Comparison of ENCODE assay signal across 24 cellular contexts in genomic region chr20:1062334-1063015, GRCh38. TPM values are rescaled to one million over a fixed set of nuclear protein-coding genes. Genes with fewer than 3 reads are reported as not detected.
DNase-seq lines count a peak whose midpoint lies in the region; ATAC-seq and TF ChIP-seq lines count a peak whose summit lies in the region.
"Had no signal": no experiment of that assay in that cellular context is flagged by ENCODE, and none has a peak within 500 bp of the region (broad histone marks: within the 10 kb centered on the region; RNA-seq: fewer than 3 reads in every experiment).

No MANE protein-coding gene starts in this region.

- no peak overlapping the region for H3K27ac Mint-ChIP-seq in GM23338
- H3K27ac Mint-ChIP-seq in endothelial cell (ENCODE audit: unreplicated experiment) = no peak overlapping the region
- H3K27ac Mint-ChIP-seq: activated CD4-positive, alpha-beta memory T cell treated with anti-CD3 and anti-CD28 coated beads, Interleukin-2, amount 10 ng/mL, durations not matched to agents 7 days and 5 days; activated naive CD8-positive, alpha-beta T cell treated with anti-CD3 and anti-CD28 coated beads, Interleukin-2, amount 10 ng/mL, durations not matched to agents 7 days and 5 days had no signal

- H3F3A ChIP-seq in GM23338 (replicated peaks; ENCODE audit: low read depth) = no peaks in the 10 kb centered on the region

- peak overlapping the region; percentile 43; the same call in 1 of the 2 replicates for H3K4me2 ChIP-seq in GM23338
- H3K4me2 ChIP-seq: BLaER1, PC-9 had no signal

- no peaks in the 10 kb centered on the region for H3K9me2 ChIP-seq in GM23338 (ENCODE audit: insufficient read depth)

- ATAC-seq in GM23338 (peak; percentile 53), HG03196 (IDR thresholded peaks at IDR 0.05; ENCODE audit: unreplicated experiment) (no peak)
- ATAC-seq: heart left ventricle had no signal

- H3K27ac ChIP-seq in GM23338 (ENCODE audit: low read depth) (no peak overlapping the region), prostate gland (no peak overlapping the region)
- H3K27ac ChIP-seq: BLaER1, heart left ventricle, parathyroid adenoma, PC-9, sigmoid colon, upper lobe of left lung had no signal

- peaks cover 7% of the 10 kb centered on the region; the same call in 2 of the 3 replicates for H3K4me1 Mint-ChIP-seq in GM23338
- H3K4me1 Mint-ChIP-seq in endothelial cell (ENCODE audit: unreplicated experiment) = no peaks in the 10 kb centered on the region
- H3K4me1 Mint-ChIP-seq: activated CD4-positive, alpha-beta memory T cell treated with anti-CD3 and anti-CD28 coated beads, Interleukin-2, amount 10 ng/mL, durations not matched to agents 7 days and 5 days; activated naive CD8-positive, alpha-beta T cell treated with anti-CD3 and anti-CD28 coated beads, Interleukin-2, amount 10 ng/mL, durations not matched to agents 7 days and 5 days had no signal

- intact Hi-C loops in prostate gland (cut with DNase I) = no loop called here

- no peak for TF ChIP-seq CTCF in GM23338 (conservative IDR thresholded peaks at IDR 0.05; ENCODE audit: low read depth in 2 of 2)
- TF ChIP-seq CTCF in prostate gland (IDR thresholded peaks at IDR 0.05) = no peak
- no peak for TF ChIP-seq CTCF in endothelial cell (IDR thresholded peaks at IDR 0.05; ENCODE audit: unreplicated experiment)

- TF ChIP-seq POLR2A in prostate gland (IDR thresholded peaks at IDR 0.05) = no peak

- no peaks in the 10 kb centered on the region for H3K9me3 ChIP-seq in prostate gland

- no peaks in the 10 kb centered on the region for H3K4me1 ChIP-seq in GM23338 (ENCODE audit: insufficient read depth)
- no peaks in the 10 kb centered on the region for H3K4me1 ChIP-seq in prostate gland (replicated peaks)
- H3K4me1 ChIP-seq: BLaER1, parathyroid adenoma, sigmoid colon, upper lobe of left lung had no signal

- no peaks in the 10 kb centered on the region for H3K79me2 ChIP-seq in GM23338 (replicated peaks; ENCODE audit: insufficient read depth)
- H3K79me2 ChIP-seq: parathyroid adenoma had no signal

- H4K20me1 ChIP-seq in GM23338 (replicated peaks; ENCODE audit: insufficient read depth) = no peaks in the 10 kb centered on the region
- H4K20me1 ChIP-seq: BLaER1 had no signal

- 43% methylated on average over 6 of the region's 6 CpGs for WGBS in prostate gland

- H3K36me3 Mint-ChIP-seq in GM23338 (ENCODE audit: low read depth) (no peaks in the 10 kb centered on the region), endothelial cell (ENCODE audit: low read depth, unreplicated experiment) (no peaks in the 10 kb centered on the region)
- H3K36me3 Mint-ChIP-seq: activated naive CD8-positive, alpha-beta T cell treated with anti-CD3 and anti-CD28 coated beads, Interleukin-2, amount 10 ng/mL, durations not matched to agents 7 days and 5 days had no signal

- H3K27me3 ChIP-seq in GM23338 (ENCODE audit: insufficient read depth) (no peaks in the 10 kb centered on the region), prostate gland (replicated peaks; ENCODE audit: insufficient read depth) (no peaks in the 10 kb centered on the region)
- H3K27me3 ChIP-seq: BLaER1, sigmoid colon, upper lobe of left lung had no signal

- peak; percentile 18 for DNase-seq in GM23338 (ENCODE audit: low spot score)
- DNase-seq in NCI-H69 (lab: John Stamatoyannopoulos, UW) = peak; percentile 28
- peak; percentile 10 for DNase-seq in globus pallidus (ENCODE audit: low spot score)
- DNase-seq in prostate gland (ENCODE audit: low spot score) = peak; percentile 15
- DNase-seq in HCEC 1CT = no peak
- DNase-seq in endothelial cell (ENCODE audit: low spot score) = no peak
- no peak for DNase-seq in cerebellar nuclear complex (lab: John Stamatoyannopoulos, UW)
- DNase-seq: activated CD4-positive, alpha-beta memory T cell treated with anti-CD3 and anti-CD28 coated beads, Interleukin-2, amount 10 ng/mL, durations not matched to agents 7 days and 5 days; activated effector memory CD4-positive, alpha-beta T cell treated with anti-CD3 and anti-CD28 coated beads, Interleukin-2, amount 50 U/mL, for 16 hours; activated naive CD8-positive, alpha-beta T cell treated with anti-CD3 and anti-CD28 coated beads, Interleukin-2, amount 10 ng/mL, durations not matched to agents 7 days and 5 days; central memory CD4-positive, alpha-beta T cell; DMS79; heart left ventricle; KG1; left cardiac atrium; NCI-H1694; PC-9; SHP77 treated with DMSO at 0.1 percent for 48 hours; sigmoid colon; stimulated activated CD8-positive, alpha-beta memory T cell treated with anti-CD3 and anti-CD28 coated beads, Interleukin-4, amount 100 ng/mL, for 48 hours; upper lobe of left lung had no signal

- peak overlapping the region; percentile 86 for H2AFZ ChIP-seq in GM23338
- H2AFZ ChIP-seq: parathyroid adenoma, PC-9 had no signal

- H3K36me3 ChIP-seq in GM23338 (ENCODE audit: insufficient read depth) (no peaks in the 10 kb centered on the region), prostate gland (no peaks in the 10 kb centered on the region)
- H3K36me3 ChIP-seq: BLaER1, heart left ventricle, sigmoid colon, upper lobe of left lung had no signal

- peaks cover 2% of the 10 kb centered on the region for H3K27me3 Mint-ChIP-seq in GM23338 (ENCODE audit: insufficient read depth, low read depth, poor library complexity)
- peaks cover 1% of the 10 kb centered on the region for H3K27me3 Mint-ChIP-seq in endothelial cell (ENCODE audit: unreplicated experiment)

- H3K4me3 ChIP-seq in GM23338 (no peak overlapping the region), prostate gland (no peak overlapping the region)
- H3K4me3 ChIP-seq: BLaER1, heart left ventricle, PC-9, sigmoid colon, upper lobe of left lung had no signal

- H3K9me3 Mint-ChIP-seq in GM23338 = no peaks in the 10 kb centered on the region
- no peaks in the 10 kb centered on the region for H3K9me3 Mint-ChIP-seq in endothelial cell (ENCODE audit: unreplicated experiment)
- H3K9me3 Mint-ChIP-seq: activated CD4-positive, alpha-beta memory T cell treated with anti-CD3 and anti-CD28 coated beads, Interleukin-2, amount 10 ng/mL, durations not matched to agents 7 days and 5 days had no signal

- no peak overlapping the region for H3K4me3 Mint-ChIP-seq in GM23338
- H3K4me3 Mint-ChIP-seq in endothelial cell (ENCODE audit: unreplicated experiment) = no peak overlapping the region
- H3K4me3 Mint-ChIP-seq: activated CD4-positive, alpha-beta memory T cell treated with anti-CD3 and anti-CD28 coated beads, Interleukin-2, amount 10 ng/mL, durations not matched to agents 7 days and 5 days; activated naive CD8-positive, alpha-beta T cell treated with anti-CD3 and anti-CD28 coated beads, Interleukin-2, amount 10 ng/mL, durations not matched to agents 7 days and 5 days had no signal

TF ChIP-seq in GM23338, 12 proteins besides CTCF, POLR2A, EP300 and RAD21 (continues in another document):
- TF ChIP-seq ZNF331 (CRISPR knock-in tag; IDR thresholded peaks at IDR 0.05; ENCODE audit: low read depth) = no peak

RNA-seq across cellular contexts. Expression of gene PSMF1, which starts 55.9 kb away (rescaled TPM):
- total RNA-seq in GM23338 (2014; rRNA removed; shearing (Covaris generic)) = 46.5 and 84.2 TPM in 2 replicates
- 70.4 and 73.7 TPM in 2 replicates for polyA plus RNA-seq in GM23338 (2016; fragmentation: Nextera tagmentation; extraction: Ambion mirVana)
- 100 to 1,000 TPM in 1 of 2 donors, 10 to 100 TPM in 1; 76.8 to 282 TPM for total RNA-seq in prostate gland
- 91.7 TPM for total RNA-seq in endothelial cell (ENCODE audit: unreplicated experiment)

Comparison
In these comparisons a context has a peak if more than half of its experiments do, and no peak if none do; other contexts are left out.
1. DNase-seq: peak in GM23338 (single experiment), NCI-H69 (single experiment), globus pallidus (single experiment) and prostate gland (single experiment); none in HCEC 1CT (single experiment), endothelial cell (single experiment) and cerebellar nuclear complex (0 of 2).